ENCODE assay signal across 1 cellular context in the genomic region with DNA sequence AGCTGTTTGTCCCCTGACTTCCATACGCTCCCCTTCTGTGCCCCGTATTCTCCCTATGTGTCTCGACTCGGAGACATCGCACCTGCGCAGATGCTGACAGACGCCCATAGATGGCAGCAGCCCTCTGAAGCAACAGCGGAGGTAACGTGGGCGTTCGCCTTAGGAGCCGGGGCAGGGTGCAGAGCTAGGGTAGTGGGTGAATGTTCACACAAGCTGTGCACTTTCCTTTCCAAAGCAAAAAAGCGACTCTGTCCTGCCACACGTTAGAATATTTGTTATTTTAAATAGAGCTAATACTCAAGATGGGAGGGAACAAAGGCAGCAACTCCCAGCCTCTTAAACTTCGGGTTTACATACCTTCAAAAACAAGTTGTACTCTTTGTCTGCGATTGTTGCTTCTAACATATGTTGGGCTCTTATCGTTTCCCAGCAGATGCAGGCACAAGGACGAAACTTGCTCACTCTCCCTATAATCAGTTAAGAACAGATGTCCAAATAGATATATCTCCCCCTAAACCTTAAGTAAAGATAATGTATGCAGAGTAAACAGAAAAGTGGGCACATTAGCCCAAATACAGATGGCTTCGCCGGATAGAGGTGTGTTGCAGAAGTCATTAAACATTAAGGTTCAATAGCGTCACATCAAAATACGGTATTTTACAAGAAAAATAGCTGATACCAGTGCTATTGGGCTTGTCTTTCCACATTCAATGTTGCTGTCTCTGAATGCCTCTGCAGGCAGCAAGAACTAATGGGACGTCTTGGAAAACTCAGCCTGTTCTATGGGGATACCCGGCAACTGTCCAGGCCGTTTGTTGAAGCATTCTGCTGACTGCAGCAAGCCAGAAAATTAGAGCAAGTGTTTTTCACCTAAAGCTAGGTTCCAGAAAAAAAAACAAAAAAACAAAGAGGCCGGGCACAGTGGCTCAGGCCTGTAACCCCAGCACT.
TF ChIP-seq lines count a peak whose summit lies in the region.

No MANE protein-coding gene starts in this region.

TF ChIP-seq in GM12878, 131 proteins besides CTCF, POLR2A, EP300 and RAD21 (continued from another document and continues in another):
- TF ChIP-seq, protein P1, sequence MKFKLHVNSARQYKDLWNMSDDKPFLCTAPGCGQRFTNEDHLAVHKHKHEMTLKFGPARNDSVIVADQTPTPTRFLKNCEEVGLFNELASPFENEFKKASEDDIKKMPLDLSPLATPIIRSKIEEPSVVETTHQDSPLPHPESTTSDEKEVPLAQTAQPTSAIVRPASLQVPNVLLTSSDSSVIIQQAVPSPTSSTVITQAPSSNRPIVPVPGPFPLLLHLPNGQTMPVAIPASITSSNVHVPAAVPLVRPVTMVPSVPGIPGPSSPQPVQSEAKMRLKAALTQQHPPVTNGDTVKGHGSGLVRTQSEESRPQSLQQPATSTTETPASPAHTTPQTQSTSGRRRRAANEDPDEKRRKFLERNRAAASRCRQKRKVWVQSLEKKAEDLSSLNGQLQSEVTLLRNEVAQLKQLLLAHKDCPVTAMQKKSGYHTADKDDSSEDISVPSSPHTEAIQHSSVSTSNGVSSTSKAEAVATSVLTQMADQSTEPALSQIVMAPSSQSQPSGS (IDR thresholded peaks at IDR 0.05; ENCODE audit: low read length): no peak
- TF ChIP-seq NFXL1 (IDR thresholded peaks at IDR 0.05; ENCODE audit: borderline replicate concordance): no peak
- no peak; the same call in 1 of the 2 replicates for TF ChIP-seq LARP7 (IDR thresholded peaks at IDR 0.05)
- TF ChIP-seq, protein P2, sequence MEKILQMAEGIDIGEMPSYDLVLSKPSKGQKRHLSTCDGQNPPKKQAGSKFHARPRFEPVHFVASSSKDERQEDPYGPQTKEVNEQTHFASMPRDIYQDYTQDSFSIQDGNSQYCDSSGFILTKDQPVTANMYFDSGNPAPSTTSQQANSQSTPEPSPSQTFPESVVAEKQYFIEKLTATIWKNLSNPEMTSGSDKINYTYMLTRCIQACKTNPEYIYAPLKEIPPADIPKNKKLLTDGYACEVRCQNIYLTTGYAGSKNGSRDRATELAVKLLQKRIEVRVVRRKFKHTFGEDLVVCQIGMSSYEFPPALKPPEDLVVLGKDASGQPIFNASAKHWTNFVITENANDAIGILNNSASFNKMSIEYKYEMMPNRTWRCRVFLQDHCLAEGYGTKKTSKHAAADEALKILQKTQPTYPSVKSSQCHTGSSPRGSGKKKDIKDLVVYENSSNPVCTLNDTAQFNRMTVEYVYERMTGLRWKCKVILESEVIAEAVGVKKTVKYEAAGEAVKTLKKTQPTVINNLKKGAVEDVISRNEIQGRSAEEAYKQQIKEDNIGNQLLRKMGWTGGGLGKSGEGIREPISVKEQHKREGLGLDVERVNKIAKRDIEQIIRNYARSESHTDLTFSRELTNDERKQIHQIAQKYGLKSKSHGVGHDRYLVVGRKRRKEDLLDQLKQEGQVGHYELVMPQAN (conservative IDR thresholded peaks at IDR 0.05): 0 out of 2 replicates have a peak, but pooled peaks have one; percentile 8
- TF ChIP-seq NRF1 (conservative IDR thresholded peaks at IDR 0.05; ENCODE audit: low read depth, low read length): 0 out of 2 replicates have a peak, but pooled peaks have one; percentile 20
- TF ChIP-seq, protein P3, sequence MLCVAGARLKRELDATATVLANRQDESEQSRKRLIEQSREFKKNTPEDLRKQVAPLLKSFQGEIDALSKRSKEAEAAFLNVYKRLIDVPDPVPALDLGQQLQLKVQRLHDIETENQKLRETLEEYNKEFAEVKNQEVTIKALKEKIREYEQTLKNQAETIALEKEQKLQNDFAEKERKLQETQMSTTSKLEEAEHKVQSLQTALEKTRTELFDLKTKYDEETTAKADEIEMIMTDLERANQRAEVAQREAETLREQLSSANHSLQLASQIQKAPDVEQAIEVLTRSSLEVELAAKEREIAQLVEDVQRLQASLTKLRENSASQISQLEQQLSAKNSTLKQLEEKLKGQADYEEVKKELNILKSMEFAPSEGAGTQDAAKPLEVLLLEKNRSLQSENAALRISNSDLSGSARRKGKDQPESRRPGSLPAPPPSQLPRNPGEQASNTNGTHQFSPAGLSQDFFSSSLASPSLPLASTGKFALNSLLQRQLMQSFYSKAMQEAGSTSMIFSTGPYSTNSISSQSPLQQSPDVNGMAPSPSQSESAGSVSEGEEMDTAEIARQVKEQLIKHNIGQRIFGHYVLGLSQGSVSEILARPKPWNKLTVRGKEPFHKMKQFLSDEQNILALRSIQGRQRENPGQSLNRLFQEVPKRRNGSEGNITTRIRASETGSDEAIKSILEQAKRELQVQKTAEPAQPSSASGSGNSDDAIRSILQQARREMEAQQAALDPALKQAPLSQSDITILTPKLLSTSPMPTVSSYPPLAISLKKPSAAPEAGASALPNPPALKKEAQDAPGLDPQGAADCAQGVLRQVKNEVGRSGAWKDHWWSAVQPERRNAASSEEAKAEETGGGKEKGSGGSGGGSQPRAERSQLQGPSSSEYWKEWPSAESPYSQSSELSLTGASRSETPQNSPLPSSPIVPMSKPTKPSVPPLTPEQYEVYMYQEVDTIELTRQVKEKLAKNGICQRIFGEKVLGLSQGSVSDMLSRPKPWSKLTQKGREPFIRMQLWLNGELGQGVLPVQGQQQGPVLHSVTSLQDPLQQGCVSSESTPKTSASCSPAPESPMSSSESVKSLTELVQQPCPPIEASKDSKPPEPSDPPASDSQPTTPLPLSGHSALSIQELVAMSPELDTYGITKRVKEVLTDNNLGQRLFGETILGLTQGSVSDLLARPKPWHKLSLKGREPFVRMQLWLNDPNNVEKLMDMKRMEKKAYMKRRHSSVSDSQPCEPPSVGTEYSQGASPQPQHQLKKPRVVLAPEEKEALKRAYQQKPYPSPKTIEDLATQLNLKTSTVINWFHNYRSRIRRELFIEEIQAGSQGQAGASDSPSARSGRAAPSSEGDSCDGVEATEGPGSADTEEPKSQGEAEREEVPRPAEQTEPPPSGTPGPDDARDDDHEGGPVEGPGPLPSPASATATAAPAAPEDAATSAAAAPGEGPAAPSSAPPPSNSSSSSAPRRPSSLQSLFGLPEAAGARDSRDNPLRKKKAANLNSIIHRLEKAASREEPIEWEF (IDR thresholded peaks at IDR 0.05; ENCODE audit: insufficient replicate concordance, low read depth, low read length): no peak
- TF ChIP-seq EZH2 (IDR thresholded peaks at IDR 0.05; ENCODE audit: borderline replicate concordance, control insufficient read depth, low read depth, low read length): no peak
- TF ChIP-seq SMC3 (IDR thresholded peaks at IDR 0.05; ENCODE audit: borderline replicate concordance, low read length): peak; percentile 69; the same call in 1 of the 2 replicates
- TF ChIP-seq, protein P4, sequence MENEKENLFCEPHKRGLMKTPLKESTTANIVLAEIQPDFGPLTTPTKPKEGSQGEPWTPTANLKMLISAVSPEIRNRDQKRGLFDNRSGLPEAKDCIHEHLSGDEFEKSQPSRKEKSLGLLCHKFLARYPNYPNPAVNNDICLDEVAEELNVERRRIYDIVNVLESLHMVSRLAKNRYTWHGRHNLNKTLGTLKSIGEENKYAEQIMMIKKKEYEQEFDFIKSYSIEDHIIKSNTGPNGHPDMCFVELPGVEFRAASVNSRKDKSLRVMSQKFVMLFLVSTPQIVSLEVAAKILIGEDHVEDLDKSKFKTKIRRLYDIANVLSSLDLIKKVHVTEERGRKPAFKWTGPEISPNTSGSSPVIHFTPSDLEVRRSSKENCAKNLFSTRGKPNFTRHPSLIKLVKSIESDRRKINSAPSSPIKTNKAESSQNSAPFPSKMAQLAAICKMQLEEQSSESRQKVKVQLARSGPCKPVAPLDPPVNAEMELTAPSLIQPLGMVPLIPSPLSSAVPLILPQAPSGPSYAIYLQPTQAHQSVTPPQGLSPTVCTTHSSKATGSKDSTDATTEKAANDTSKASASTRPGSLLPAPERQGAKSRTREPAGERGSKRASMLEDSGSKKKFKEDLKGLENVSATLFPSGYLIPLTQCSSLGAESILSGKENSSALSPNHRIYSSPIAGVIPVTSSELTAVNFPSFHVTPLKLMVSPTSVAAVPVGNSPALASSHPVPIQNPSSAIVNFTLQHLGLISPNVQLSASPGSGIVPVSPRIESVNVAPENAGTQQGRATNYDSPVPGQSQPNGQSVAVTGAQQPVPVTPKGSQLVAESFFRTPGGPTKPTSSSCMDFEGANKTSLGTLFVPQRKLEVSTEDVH (IDR thresholded peaks at IDR 0.05; ENCODE audit: low read depth, partially characterized antibody): no peak
- 0 out of 2 replicates have a peak, but pooled peaks have one; percentile 45 for TF ChIP-seq IRF4 (IDR thresholded peaks at IDR 0.05; ENCODE audit: low read depth, low read length)
- TF ChIP-seq, protein P5, sequence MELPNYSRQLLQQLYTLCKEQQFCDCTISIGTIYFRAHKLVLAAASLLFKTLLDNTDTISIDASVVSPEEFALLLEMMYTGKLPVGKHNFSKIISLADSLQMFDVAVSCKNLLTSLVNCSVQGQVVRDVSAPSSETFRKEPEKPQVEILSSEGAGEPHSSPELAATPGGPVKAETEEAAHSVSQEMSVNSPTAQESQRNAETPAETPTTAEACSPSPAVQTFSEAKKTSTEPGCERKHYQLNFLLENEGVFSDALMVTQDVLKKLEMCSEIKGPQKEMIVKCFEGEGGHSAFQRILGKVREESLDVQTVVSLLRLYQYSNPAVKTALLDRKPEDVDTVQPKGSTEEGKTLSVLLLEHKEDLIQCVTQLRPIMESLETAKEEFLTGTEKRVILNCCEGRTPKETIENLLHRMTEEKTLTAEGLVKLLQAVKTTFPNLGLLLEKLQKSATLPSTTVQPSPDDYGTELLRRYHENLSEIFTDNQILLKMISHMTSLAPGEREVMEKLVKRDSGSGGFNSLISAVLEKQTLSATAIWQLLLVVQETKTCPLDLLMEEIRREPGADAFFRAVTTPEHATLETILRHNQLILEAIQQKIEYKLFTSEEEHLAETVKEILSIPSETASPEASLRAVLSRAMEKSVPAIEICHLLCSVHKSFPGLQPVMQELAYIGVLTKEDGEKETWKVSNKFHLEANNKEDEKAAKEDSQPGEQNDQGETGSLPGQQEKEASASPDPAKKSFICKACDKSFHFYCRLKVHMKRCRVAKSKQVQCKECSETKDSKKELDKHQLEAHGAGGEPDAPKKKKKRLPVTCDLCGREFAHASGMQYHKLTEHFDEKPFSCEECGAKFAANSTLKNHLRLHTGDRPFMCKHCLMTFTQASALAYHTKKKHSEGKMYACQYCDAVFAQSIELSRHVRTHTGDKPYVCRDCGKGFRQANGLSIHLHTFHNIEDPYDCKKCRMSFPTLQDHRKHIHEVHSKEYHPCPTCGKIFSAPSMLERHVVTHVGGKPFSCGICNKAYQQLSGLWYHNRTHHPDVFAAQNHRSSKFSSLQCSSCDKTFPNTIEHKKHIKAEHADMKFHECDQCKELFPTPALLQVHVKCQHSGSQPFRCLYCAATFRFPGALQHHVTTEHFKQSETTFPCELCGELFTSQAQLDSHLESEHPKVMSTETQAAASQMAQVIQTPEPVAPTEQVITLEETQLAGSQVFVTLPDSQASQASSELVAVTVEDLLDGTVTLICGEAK (IDR thresholded peaks at IDR 0.05; ENCODE audit: borderline replicate concordance): no peak
- no peak for TF ChIP-seq KAT2A (conservative IDR thresholded peaks at IDR 0.05; ENCODE audit: control insufficient read depth, low read depth, low read length)
- TF ChIP-seq ETV6 (conservative IDR thresholded peaks at IDR 0.05 in 1 of 2, IDR thresholded peaks at IDR 0.05 in 1 of 2; ENCODE audit: borderline replicate concordance in 1 of 2, low read depth in 1 of 2): no peak
- no peak for TF ChIP-seq BRCA1 (IDR thresholded peaks at IDR 0.05; ENCODE audit: low read depth, low read length)
- no peak for TF ChIP-seq TAF1 (IDR thresholded peaks at IDR 0.05; ENCODE audit: borderline replicate concordance, low read depth, low read length)
- TF ChIP-seq, protein P6, sequence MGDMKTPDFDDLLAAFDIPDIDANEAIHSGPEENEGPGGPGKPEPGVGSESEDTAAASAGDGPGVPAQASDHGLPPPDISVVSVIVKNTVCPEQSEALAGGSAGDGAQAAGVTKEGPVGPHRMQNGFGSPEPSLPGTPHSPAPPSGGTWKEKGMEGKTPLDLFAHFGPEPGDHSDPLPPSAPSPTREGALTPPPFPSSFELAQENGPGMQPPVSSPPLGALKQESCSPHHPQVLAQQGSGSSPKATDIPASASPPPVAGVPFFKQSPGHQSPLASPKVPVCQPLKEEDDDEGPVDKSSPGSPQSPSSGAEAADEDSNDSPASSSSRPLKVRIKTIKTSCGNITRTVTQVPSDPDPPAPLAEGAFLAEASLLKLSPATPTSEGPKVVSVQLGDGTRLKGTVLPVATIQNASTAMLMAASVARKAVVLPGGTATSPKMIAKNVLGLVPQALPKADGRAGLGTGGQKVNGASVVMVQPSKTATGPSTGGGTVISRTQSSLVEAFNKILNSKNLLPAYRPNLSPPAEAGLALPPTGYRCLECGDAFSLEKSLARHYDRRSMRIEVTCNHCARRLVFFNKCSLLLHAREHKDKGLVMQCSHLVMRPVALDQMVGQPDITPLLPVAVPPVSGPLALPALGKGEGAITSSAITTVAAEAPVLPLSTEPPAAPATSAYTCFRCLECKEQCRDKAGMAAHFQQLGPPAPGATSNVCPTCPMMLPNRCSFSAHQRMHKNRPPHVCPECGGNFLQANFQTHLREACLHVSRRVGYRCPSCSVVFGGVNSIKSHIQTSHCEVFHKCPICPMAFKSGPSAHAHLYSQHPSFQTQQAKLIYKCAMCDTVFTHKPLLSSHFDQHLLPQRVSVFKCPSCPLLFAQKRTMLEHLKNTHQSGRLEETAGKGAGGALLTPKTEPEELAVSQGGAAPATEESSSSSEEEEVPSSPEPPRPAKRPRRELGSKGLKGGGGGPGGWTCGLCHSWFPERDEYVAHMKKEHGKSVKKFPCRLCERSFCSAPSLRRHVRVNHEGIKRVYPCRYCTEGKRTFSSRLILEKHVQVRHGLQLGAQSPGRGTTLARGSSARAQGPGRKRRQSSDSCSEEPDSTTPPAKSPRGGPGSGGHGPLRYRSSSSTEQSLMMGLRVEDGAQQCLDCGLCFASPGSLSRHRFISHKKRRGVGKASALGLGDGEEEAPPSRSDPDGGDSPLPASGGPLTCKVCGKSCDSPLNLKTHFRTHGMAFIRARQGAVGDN (IDR thresholded peaks at IDR 0.05): no peak
- no peak for TF ChIP-seq PAX5 (IDR thresholded peaks at IDR 0.05; ENCODE audit: borderline replicate concordance, low read depth, low read length)
- TF ChIP-seq ASH2L (IDR thresholded peaks at IDR 0.05; ENCODE audit: borderline replicate concordance, low read depth): no peak
- 0 out of 4 replicates have a peak, but pooled peaks of 1 of the 2 experiments have one; percentile 17 for TF ChIP-seq BHLHE40 (IDR thresholded peaks at IDR 0.05; ENCODE audit: borderline replicate concordance in 1 of 2, low read depth in 2 of 2, low read length in 1 of 2)
- TF ChIP-seq, protein P7, sequence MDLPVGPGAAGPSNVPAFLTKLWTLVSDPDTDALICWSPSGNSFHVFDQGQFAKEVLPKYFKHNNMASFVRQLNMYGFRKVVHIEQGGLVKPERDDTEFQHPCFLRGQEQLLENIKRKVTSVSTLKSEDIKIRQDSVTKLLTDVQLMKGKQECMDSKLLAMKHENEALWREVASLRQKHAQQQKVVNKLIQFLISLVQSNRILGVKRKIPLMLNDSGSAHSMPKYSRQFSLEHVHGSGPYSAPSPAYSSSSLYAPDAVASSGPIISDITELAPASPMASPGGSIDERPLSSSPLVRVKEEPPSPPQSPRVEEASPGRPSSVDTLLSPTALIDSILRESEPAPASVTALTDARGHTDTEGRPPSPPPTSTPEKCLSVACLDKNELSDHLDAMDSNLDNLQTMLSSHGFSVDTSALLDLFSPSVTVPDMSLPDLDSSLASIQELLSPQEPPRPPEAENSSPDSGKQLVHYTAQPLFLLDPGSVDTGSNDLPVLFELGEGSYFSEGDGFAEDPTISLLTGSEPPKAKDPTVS (IDR thresholded peaks at IDR 0.05; ENCODE audit: low read depth, low read length): 0 out of 2 replicates have a peak, but pooled peaks have one; percentile 49
- TF ChIP-seq TCF3 (IDR thresholded peaks at IDR 0.05; ENCODE audit: borderline replicate concordance, insufficient read depth, low read depth, low read length): no peak
- peak; percentile 36 to 98 for TF ChIP-seq EGR1 (IDR thresholded peaks at IDR 0.05; ENCODE audit: borderline replicate concordance in 1 of 2, low read depth in 2 of 2, low read length in 2 of 2)
- no peak for TF ChIP-seq MTA3 (IDR thresholded peaks at IDR 0.05; ENCODE audit: borderline replicate concordance, low read length)
- TF ChIP-seq BACH1 (IDR thresholded peaks at IDR 0.05; ENCODE audit: borderline replicate concordance): peak; percentile 22; the same call in 1 of the 2 replicates
